8 cellular contexts compared by ENCODE assay signal in the genomic region with DNA sequence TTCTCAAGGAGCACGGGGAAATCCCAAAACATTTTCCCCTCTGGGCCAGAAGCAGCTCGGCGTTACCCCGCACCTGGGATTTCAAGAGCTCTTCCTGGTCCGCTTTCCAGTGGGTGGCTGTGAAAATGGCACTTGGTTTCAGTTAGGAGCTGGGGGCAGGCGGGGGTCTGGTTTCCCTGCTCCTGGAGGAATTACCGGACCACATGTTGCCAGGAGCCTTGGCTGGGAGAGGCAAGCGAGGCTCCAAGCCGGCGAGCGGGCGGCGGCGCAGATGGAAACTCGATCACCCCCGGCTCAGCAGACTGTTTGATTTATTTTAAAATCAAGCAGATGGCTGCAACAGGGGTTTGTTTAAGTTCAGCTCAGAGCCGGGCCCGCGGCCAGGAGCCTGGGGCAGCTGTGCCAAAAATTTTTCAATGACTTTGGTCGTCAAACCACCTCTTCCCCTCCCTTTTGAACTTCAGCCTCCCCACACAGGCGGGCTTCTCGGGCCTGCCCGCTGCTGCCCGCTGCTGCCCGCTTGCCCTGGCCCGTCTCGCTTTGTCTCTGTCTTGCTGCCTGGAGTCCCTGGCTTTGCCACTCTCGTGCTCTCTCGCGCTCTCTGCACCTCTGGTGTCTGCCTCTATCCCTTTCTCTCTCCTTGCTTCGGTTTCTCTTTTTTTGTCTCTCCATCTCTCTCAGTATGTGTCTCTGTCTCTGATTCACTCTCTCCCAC.
DNase-seq lines count a peak whose midpoint lies in the region; ATAC-seq and TF ChIP-seq lines count a peak whose summit lies in the region.

No MANE protein-coding gene starts in this region.

- 0 out of 3 replicates have a peak, but pooled peaks cover 4% of the 10 kb centered on the region for H3K36me3 Mint-ChIP-seq in GM23338 (ENCODE audit: low read depth)

- peaks cover 23% of the 10 kb centered on the region for H3K27me3 Mint-ChIP-seq in GM23338 (ENCODE audit: insufficient read depth, low read depth, poor library complexity)

- 0 out of 3 replicates have a peak, but pooled peaks cover 4% of the 10 kb centered on the region for H3K9me3 Mint-ChIP-seq in GM23338

- DNase-seq in GM23338 (ENCODE audit: low spot score) (no peak), RPMI8226 (peak; percentile 76), fibroblast of pulmonary artery (ENCODE audit: low read depth) (peak; percentile 79), osteoblast (ENCODE audit: insufficient read length, low spot score, missing footprints) (peak; percentile 95), islet precursor cell (no peak)

- H3K27me3 ChIP-seq in GM23338 (ENCODE audit: insufficient read depth): no peaks in the 10 kb centered on the region
- no peaks in the 10 kb centered on the region for H3K27me3 ChIP-seq in osteoblast (ENCODE audit: insufficient read depth, low read length)

- H3K4me2 ChIP-seq in GM23338 (no peak overlapping the region; the same call in 1 of the 2 replicates), osteoblast (ENCODE audit: insufficient read depth, low read length) (peak overlapping the region; percentile 80)

- peaks cover 44% of the 10 kb centered on the region for H3K4me1 Mint-ChIP-seq in GM23338

- H3K9me3 ChIP-seq in osteoblast (ENCODE audit: low read depth, low read length): no peaks in the 10 kb centered on the region

- H3K9me2 ChIP-seq in GM23338 (ENCODE audit: insufficient read depth): no peaks in the 10 kb centered on the region

- H3K4me3 ChIP-seq in GM23338 (no peak overlapping the region), fibroblast of pulmonary artery (replicated peaks; ENCODE audit: low read depth, low read length) (peak overlapping the region; percentile 42), osteoblast (ENCODE audit: insufficient read depth, low read length) (peak overlapping the region; percentile 65)

- peak; percentile 47 for ATAC-seq in GM23338
- ATAC-seq in HG02571 (IDR thresholded peaks at IDR 0.05; ENCODE audit: unreplicated experiment): no peak
- no peak for ATAC-seq in GM21737 (IDR thresholded peaks at IDR 0.05; ENCODE audit: unreplicated experiment)
- ATAC-seq in GM18517 (IDR thresholded peaks at IDR 0.05; ENCODE audit: unreplicated experiment): no peak

- peaks cover 11% of the 10 kb centered on the region; the same call in 1 of the 2 replicates for H3K79me2 ChIP-seq in GM23338 (replicated peaks; ENCODE audit: insufficient read depth)
- peaks cover 2% of the 10 kb centered on the region for H3K79me2 ChIP-seq in osteoblast (ENCODE audit: insufficient read depth, low read length)

- TF ChIP-seq CTCF in GM23338 (conservative IDR thresholded peaks at IDR 0.05; ENCODE audit: low read depth in 2 of 2) (no peak), fibroblast of pulmonary artery (IDR thresholded peaks at IDR 0.05; ENCODE audit: low read length, missing control alignments) (no peak), osteoblast (IDR thresholded peaks at IDR 0.05; ENCODE audit: extremely low read depth, low read depth, low read length) (no peak)

- no peak overlapping the region for H3K27ac ChIP-seq in GM23338 (ENCODE audit: low read depth)
- peak overlapping the region; percentile 69 for H3K27ac ChIP-seq in osteoblast (ENCODE audit: low read depth, low read length)

- H3F3A ChIP-seq in GM23338 (replicated peaks; ENCODE audit: low read depth): 0 out of 2 replicates have a peak, but pooled peaks cover 3% of the 10 kb centered on the region

- H3K4me3 Mint-ChIP-seq in GM23338: peak overlapping the region; percentile 37

- H3K4me1 ChIP-seq in GM23338 (ENCODE audit: insufficient read depth): peaks cover 10% of the 10 kb centered on the region
- H3K4me1 ChIP-seq in osteoblast (ENCODE audit: insufficient read depth, low read length): peaks cover 11% of the 10 kb centered on the region

- H2AFZ ChIP-seq in GM23338: no peak overlapping the region
- peak overlapping the region; percentile 81 for H2AFZ ChIP-seq in osteoblast (ENCODE audit: low read length)

- peak overlapping the region; percentile 52 for H3K27ac Mint-ChIP-seq in GM23338

- H3K36me3 ChIP-seq in GM23338 (ENCODE audit: insufficient read depth): no peaks in the 10 kb centered on the region
- no peaks in the 10 kb centered on the region for H3K36me3 ChIP-seq in osteoblast (ENCODE audit: insufficient read depth, low read length)

- no peaks in the 10 kb centered on the region; the same call in 1 of the 2 replicates for H4K20me1 ChIP-seq in GM23338 (replicated peaks; ENCODE audit: insufficient read depth)
- peaks cover 3% of the 10 kb centered on the region for H4K20me1 ChIP-seq in osteoblast (ENCODE audit: insufficient read depth, low read length)

TF ChIP-seq in GM23338, 12 proteins besides CTCF, POLR2A, EP300 and RAD21 (continues in another document):
- TF ChIP-seq, protein P1, sequence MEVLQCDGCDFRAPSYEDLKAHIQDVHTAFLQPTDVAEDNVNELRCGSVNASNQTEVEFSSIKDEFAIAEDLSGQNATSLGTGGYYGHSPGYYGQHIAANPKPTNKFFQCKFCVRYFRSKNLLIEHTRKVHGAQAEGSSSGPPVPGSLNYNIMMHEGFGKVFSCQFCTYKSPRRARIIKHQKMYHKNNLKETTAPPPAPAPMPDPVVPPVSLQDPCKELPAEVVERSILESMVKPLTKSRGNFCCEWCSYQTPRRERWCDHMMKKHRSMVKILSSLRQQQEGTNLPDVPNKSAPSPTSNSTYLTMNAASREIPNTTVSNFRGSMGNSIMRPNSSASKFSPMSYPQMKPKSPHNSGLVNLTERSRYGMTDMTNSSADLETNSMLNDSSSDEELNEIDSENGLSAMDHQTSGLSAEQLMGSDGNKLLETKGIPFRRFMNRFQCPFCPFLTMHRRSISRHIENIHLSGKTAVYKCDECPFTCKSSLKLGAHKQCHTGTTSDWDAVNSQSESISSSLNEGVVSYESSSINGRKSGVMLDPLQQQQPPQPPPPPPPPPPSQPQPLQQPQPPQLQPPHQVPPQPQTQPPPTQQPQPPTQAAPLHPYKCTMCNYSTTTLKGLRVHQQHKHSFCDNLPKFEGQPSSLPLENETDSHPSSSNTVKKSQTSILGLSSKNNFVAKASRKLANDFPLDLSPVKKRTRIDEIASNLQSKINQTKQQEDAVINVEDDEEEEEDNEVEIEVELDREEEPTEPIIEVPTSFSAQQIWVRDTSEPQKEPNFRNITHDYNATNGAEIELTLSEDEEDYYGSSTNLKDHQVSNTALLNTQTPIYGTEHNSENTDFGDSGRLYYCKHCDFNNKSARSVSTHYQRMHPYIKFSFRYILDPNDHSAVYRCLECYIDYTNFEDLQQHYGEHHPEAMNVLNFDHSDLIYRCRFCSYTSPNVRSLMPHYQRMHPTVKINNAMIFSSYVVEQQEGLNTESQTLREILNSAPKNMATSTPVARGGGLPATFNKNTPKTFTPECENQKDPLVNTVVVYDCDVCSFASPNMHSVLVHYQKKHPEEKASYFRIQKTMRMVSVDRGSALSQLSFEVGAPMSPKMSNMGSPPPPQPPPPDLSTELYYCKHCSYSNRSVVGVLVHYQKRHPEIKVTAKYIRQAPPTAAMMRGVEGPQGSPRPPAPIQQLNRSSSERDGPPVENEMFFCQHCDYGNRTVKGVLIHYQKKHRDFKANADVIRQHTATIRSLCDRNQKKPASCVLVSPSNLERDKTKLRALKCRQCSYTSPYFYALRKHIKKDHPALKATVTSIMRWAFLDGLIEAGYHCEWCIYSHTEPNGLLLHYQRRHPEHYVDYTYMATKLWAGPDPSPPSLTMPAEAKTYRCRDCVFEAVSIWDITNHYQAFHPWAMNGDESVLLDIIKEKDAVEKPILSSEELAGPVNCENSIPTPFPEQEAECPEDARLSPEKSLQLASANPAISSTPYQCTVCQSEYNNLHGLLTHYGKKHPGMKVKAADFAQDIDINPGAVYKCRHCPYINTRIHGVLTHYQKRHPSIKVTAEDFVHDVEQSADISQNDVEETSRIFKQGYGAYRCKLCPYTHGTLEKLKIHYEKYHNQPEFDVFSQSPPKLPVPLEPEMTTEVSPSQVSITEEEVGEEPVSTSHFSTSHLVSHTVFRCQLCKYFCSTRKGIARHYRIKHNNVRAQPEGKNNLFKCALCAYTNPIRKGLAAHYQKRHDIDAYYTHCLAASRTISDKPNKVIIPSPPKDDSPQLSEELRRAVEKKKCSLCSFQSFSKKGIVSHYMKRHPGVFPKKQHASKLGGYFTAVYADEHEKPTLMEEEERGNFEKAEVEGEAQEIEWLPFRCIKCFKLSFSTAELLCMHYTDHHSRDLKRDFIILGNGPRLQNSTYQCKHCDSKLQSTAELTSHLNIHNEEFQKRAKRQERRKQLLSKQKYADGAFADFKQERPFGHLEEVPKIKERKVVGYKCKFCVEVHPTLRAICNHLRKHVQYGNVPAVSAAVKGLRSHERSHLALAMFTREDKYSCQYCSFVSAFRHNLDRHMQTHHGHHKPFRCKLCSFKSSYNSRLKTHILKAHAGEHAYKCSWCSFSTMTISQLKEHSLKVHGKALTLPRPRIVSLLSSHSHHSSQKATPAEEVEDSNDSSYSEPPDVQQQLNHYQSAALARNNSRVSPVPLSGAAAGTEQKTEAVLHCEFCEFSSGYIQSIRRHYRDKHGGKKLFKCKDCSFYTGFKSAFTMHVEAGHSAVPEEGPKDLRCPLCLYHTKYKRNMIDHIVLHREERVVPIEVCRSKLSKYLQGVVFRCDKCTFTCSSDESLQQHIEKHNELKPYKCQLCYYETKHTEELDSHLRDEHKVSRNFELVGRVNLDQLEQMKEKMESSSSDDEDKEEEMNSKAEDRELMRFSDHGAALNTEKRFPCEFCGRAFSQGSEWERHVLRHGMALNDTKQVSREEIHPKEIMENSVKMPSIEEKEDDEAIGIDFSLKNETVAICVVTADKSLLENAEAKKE (CRISPR knock-in tag; IDR thresholded peaks at IDR 0.05): no peak

Comparison
In these comparisons a context has a peak if more than half of its experiments do, and no peak if none do; other contexts are left out.
1. DNase-seq: peak in RPMI8226 (single experiment), fibroblast of pulmonary artery (single experiment) and osteoblast (single experiment); none in GM23338 (single experiment) and islet precursor cell (single experiment).